1 cellular context compared by ENCODE assay signal in the genomic region with DNA sequence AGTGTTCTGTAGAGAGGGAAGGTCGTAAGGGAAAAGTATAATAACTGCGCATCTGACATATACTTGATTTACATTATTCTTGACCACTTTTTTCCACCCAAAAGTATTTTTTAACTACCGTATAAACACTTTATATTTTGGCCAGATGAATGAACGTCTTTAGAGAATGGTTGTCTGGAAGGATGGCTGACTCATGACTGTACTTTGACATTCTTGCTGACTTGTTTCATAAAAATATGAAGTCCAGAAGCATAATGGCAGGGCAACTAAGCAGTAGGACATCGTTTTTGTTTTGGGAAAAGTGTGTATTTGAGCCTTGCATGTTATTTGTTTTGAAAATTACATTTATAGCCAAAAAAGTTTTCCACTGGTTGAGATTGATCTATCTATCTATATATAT.
TF ChIP-seq lines count a peak whose summit lies in the region.

No MANE protein-coding gene starts in this region.

TF ChIP-seq in A549, 52 proteins besides CTCF, POLR2A, EP300 and RAD21 (continued from another document):
- no peak for TF ChIP-seq NFE2L2 (conservative IDR thresholded peaks at IDR 0.05; ENCODE audit: low read length)
- TF ChIP-seq HOXB13 (CRISPR knock-in tag; IDR thresholded peaks at IDR 0.05; ENCODE audit: low read depth), result no peak
- TF ChIP-seq EHF (CRISPR knock-in tag; IDR thresholded peaks at IDR 0.05), result no peak
- TF ChIP-seq RNF2 (IDR thresholded peaks at IDR 0.05; ENCODE audit: borderline replicate concordance, low read depth), result no peak
- no peak for TF ChIP-seq SREBF2 (IDR thresholded peaks at IDR 0.05)
- TF ChIP-seq TFCP2L1 (CRISPR knock-in tag; IDR thresholded peaks at IDR 0.05), result no peak
